In the genomic region with DNA sequence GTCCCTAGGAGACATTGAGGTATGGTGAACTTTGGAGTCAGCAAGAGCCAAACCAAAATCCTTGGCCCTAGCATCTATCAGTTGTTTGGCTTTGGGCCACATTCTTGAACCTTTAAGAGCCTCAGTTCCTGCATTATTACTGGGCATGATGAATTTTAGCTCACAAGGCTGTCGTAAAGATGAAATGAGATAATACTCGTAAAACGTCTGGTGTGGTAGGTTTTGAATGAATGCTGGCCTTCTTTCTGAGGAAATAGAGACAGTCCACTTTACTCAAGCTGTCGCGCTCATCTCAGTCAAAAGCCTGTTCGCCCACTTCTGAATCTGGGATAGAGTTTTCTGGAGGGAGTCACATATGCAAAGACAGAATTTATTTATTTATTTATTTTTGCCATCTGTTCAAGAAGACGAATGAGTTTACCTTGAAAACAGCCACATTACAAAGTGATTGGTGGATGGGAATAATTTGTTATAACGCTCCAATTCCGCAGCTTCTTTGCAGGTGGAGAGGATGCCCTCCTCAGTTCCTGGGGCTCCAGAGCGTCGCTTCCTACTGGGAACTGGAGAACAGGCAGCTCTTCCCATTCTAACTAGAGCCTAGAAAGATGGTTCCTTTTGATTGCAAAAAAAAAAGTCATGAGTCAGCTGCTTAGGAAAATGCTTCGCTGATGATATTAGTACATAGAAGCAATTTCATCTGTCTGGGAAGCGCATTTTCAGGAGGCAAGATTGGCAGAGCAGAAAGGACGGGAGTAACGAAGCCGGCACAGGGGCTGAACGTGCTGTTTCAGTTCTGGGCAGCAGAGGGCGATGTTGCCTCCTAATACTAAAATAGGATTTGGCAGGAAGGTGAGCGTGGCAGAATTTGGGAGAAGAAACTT, we compare ENCODE assay signal across 1 cellular context.
TF ChIP-seq lines count a peak whose summit lies in the region.

No MANE protein-coding gene starts in this region.

TF ChIP-seq in HepG2, 621 proteins besides CTCF, POLR2A, EP300 and RAD21 (continued from another document):
- TF ChIP-seq, protein P1, sequence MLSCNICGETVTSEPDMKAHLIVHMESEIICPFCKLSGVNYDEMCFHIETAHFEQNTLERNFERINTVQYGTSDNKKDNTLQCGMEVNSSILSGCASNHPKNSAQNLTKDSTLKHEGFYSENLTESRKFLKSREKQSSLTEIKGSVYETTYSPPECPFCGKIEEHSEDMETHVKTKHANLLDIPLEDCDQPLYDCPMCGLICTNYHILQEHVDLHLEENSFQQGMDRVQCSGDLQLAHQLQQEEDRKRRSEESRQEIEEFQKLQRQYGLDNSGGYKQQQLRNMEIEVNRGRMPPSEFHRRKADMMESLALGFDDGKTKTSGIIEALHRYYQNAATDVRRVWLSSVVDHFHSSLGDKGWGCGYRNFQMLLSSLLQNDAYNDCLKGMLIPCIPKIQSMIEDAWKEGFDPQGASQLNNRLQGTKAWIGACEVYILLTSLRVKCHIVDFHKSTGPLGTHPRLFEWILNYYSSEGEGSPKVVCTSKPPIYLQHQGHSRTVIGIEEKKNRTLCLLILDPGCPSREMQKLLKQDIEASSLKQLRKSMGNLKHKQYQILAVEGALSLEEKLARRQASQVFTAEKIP (CRISPR knock-in tag; IDR thresholded peaks at IDR 0.05; ENCODE audit: borderline replicate concordance), result no peak
- TF ChIP-seq, protein P2, sequence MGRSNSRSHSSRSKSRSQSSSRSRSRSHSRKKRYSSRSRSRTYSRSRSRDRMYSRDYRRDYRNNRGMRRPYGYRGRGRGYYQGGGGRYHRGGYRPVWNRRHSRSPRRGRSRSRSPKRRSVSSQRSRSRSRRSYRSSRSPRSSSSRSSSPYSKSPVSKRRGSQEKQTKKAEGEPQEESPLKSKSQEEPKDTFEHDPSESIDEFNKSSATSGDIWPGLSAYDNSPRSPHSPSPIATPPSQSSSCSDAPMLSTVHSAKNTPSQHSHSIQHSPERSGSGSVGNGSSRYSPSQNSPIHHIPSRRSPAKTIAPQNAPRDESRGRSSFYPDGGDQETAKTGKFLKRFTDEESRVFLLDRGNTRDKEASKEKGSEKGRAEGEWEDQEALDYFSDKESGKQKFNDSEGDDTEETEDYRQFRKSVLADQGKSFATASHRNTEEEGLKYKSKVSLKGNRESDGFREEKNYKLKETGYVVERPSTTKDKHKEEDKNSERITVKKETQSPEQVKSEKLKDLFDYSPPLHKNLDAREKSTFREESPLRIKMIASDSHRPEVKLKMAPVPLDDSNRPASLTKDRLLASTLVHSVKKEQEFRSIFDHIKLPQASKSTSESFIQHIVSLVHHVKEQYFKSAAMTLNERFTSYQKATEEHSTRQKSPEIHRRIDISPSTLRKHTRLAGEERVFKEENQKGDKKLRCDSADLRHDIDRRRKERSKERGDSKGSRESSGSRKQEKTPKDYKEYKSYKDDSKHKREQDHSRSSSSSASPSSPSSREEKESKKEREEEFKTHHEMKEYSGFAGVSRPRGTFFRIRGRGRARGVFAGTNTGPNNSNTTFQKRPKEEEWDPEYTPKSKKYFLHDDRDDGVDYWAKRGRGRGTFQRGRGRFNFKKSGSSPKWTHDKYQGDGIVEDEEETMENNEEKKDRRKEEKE (IDR thresholded peaks at IDR 0.05), result no peak
- no peak for TF ChIP-seq BCL6 (CRISPR knock-in tag; IDR thresholded peaks at IDR 0.05)
- TF ChIP-seq, protein P3, sequence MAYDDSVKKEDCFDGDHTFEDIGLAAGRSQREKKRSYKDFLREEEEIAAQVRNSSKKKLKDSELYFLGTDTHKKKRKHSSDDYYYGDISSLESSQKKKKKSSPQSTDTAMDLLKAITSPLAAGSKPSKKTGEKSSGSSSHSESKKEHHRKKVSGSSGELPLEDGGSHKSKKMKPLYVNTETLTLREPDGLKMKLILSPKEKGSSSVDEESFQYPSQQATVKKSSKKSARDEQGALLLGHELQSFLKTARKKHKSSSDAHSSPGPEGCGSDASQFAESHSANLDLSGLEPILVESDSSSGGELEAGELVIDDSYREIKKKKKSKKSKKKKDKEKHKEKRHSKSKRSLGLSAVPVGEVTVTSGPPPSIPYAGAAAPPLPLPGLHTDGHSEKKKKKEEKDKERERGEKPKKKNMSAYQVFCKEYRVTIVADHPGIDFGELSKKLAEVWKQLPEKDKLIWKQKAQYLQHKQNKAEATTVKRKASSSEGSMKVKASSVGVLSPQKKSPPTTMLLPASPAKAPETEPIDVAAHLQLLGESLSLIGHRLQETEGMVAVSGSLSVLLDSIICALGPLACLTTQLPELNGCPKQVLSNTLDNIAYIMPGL (CRISPR knock-in tag; IDR thresholded peaks at IDR 0.05; ENCODE audit: borderline replicate concordance in 1 of 2, low read depth in 1 of 2), result no peak
- peak; percentile 78 to 90 for TF ChIP-seq MAFK (conservative IDR thresholded peaks at IDR 0.05 in 1 of 2, IDR thresholded peaks at IDR 0.05 in 1 of 2; ENCODE audit: low read length in 2 of 2)
- peak; percentile 43 for TF ChIP-seq XRCC5 (optimal IDR thresholded peaks at IDR 0.05; ENCODE audit: low read length)
- no peak for TF ChIP-seq ZNF607 (CRISPR knock-in tag; IDR thresholded peaks at IDR 0.05; ENCODE audit: borderline replicate concordance)
- peak; percentile 59 for TF ChIP-seq STAG1 (CRISPR knock-in tag; IDR thresholded peaks at IDR 0.05)
- TF ChIP-seq GABPB1 (CRISPR knock-in tag; IDR thresholded peaks at IDR 0.05), result no peak
- no peak for TF ChIP-seq ZFP41 (CRISPR knock-in tag; IDR thresholded peaks at IDR 0.05; ENCODE audit: borderline replicate concordance)
- TF ChIP-seq ZNF564 (CRISPR knock-in tag; IDR thresholded peaks at IDR 0.05), result no peak
- TF ChIP-seq MAFF (IDR thresholded peaks at IDR 0.05; ENCODE audit: low read depth, low read length), result peak; percentile 79
